26 cellular contexts compared by ENCODE assay signal in genomic region chr11:121070951-121071350, GRCh38. TPM values are rescaled to one million over a fixed set of nuclear protein-coding genes. Genes with fewer than 3 reads are reported as not detected.
A peak's percentile ranks its signal among the peaks of the same experiment; 100 is the strongest.
DNase-seq lines count a peak whose midpoint lies in the region; ATAC-seq, FAIRE-seq and TF ChIP-seq lines count a peak whose summit lies in the region.
"Had no signal": no experiment of that assay in that cellular context is flagged by ENCODE, and none has a peak within 500 bp of the region (broad histone marks: within the 10 kb centered on the region; RNA-seq: fewer than 3 reads in every experiment).

No MANE protein-coding gene starts in this region.

- H3K36me3 ChIP-seq in HepG2 (replicated peaks in 1 of 2; ENCODE audit: control insufficient read depth in 1 of 2, insufficient read depth in 2 of 2, low read length in 2 of 2) (0 out of 5 replicates have a peak, but pooled peaks cover 0 to 2% of the 10 kb centered on the region in 2 experiments), right lobe of liver (no peaks in the 10 kb centered on the region), mesenchymal stem cell (ENCODE audit: control insufficient read depth in 1 of 2, insufficient read depth in 2 of 2, low read depth in 1 of 2, low read length in 2 of 2) (peaks cover 6 to 77% of the 10 kb centered on the region in 2 experiments)
- H3K36me3 ChIP-seq: brain microvascular endothelial cell had no signal

- peak overlapping the region; percentile 67 for H3K27ac ChIP-seq in HepG2 (ENCODE audit: extremely low read length, insufficient read depth, low read length)
- no peak overlapping the region for H3K27ac ChIP-seq in right lobe of liver
- no peak overlapping the region for H3K27ac ChIP-seq in mesenchymal stem cell (ENCODE audit: low read length, poor library complexity, severe bottlenecking)
- H3K27ac ChIP-seq: A549, brain microvascular endothelial cell, foreskin keratinocyte, PC-9, tibial artery had no signal

- ATAC-seq in HepG2: no peak
- no peak for ATAC-seq in right lobe of liver
- no peak for ATAC-seq in HG02759 (IDR thresholded peaks at IDR 0.05; ENCODE audit: unreplicated experiment)
- ATAC-seq: A549; foreskin keratinocyte; heart right ventricle; stimulated activated naive CD8-positive, alpha-beta T cell treated with anti-CD3 and anti-CD28 coated beads, Interleukin-15, amount 100 ng/mL, for 72 hours had no signal

- FAIRE-seq in HepG2 (lab: Jason Lieb, UNC): no peak
- FAIRE-seq: A549 had no signal

- in situ Hi-C loops in HepG2 (cut with HindIII; ENCODE audit: extremely low pct_ligation_motif_present, low pct_unique_long_range_greater_than_20kb): no loop called here

- no peak for DNase-seq in HepG2 (ENCODE audit: low spot score)
- DNase-seq in right lobe of liver: no peak
- DNase-seq in mesenchymal stem cell: peak; percentile 10
- DNase-seq in activated CD4-positive, alpha-beta T cell treated with anti-CD3 and anti-CD28 coated beads for 1 hour: no peak
- DNase-seq in NCI-H510A (lab: John Stamatoyannopoulos, UW): no peak
- no peak for DNase-seq in stimulated activated CD4-positive, alpha-beta T cell treated with anti-CD3 and anti-CD28 coated beads, Interleukin-15, amount 100 ng/mL, for 24 hours
- DNase-seq: activated CD4-positive, alpha-beta T cell treated with anti-CD3 and anti-CD28 coated beads for 48 hours; activated CD8-positive, alpha-beta memory T cell treated with anti-CD3 and anti-CD28 coated beads for 24 hours; activated gamma-delta T cell; brain microvascular endothelial cell; CD8-positive, alpha-beta memory T cell; effector CD8-positive, alpha-beta T cell; foreskin keratinocyte; heart right ventricle; left cardiac atrium; NCI-H146; NCI-H524; NK-92 treated with Interleukin-12 subunit alpha and Interleukin-12 subunit beta, amount 100 ng/mL, for 24 hours; PC-9; Right ventricle myocardium superior; stimulated activated naive CD8-positive, alpha-beta T cell treated with anti-CD3 and anti-CD28 coated beads, Interleukin-15, amount 100 ng/mL, for 72 hours; T-helper 2 cell; tibial artery had no signal

- H3K27ac Mint-ChIP-seq in brain: peak overlapping the region in 4 of 5 experiments; percentile 17 to 84 (median 51)
- H3K27ac Mint-ChIP-seq: stimulated activated naive CD8-positive, alpha-beta T cell treated with anti-CD3 and anti-CD28 coated beads, Interleukin-15, amount 100 ng/mL, for 72 hours had no signal

- no peak overlapping the region for H3K4me2 ChIP-seq in HepG2 (ENCODE audit: low read depth, low read length)
- no peak overlapping the region for H3K4me2 ChIP-seq in mesenchymal stem cell (ENCODE audit: low read length, poor library complexity, severe bottlenecking)
- H3K4me2 ChIP-seq: A549, PC-9 had no signal

- TF ChIP-seq CTCF in HepG2 (CRISPR knock-in tag; IDR thresholded peaks at IDR 0.05) (no peak), right lobe of liver (IDR thresholded peaks at IDR 0.05) (no peak), brain (conservative IDR thresholded peaks at IDR 0.05) (no peak)

- H3K18ac ChIP-seq in mesenchymal stem cell (ENCODE audit: low read depth in 1 of 2, low read length in 2 of 2): no peak overlapping the region

- H3K4me1 Mint-ChIP-seq in brain: peaks cover 23% of the 10 kb centered on the region
- H3K4me1 Mint-ChIP-seq: CD8-positive, alpha-beta memory T cell had no signal

- peaks cover 0 to 5% (median 4%) of the 10 kb centered on the region in 5 experiments for H3K9me3 Mint-ChIP-seq in brain
- H3K9me3 Mint-ChIP-seq: stimulated activated naive CD8-positive, alpha-beta T cell treated with anti-CD3 and anti-CD28 coated beads, Interleukin-15, amount 100 ng/mL, for 72 hours had no signal

- H3K27me3 ChIP-seq in HepG2 (ENCODE audit: control insufficient read depth in 1 of 2, insufficient read depth in 2 of 2, low read length in 2 of 2) (no peaks in the 10 kb centered on the region), right lobe of liver (no peaks in the 10 kb centered on the region), mesenchymal stem cell (ENCODE audit: control insufficient read depth in 1 of 2, insufficient read depth in 1 of 2, low read length in 2 of 2) (no peaks in the 10 kb centered on the region)
- H3K27me3 ChIP-seq: brain microvascular endothelial cell, foreskin keratinocyte, heart right ventricle, tibial artery had no signal

- H2BK120ac ChIP-seq in mesenchymal stem cell (ENCODE audit: low read depth, low read length): no peak overlapping the region

- no peaks in the 10 kb centered on the region for H3K27me3 Mint-ChIP-seq in brain
- H3K27me3 Mint-ChIP-seq: CD8-positive, alpha-beta memory T cell; stimulated activated naive CD8-positive, alpha-beta T cell treated with anti-CD3 and anti-CD28 coated beads, Interleukin-15, amount 100 ng/mL, for 72 hours had no signal

- no peak overlapping the region for H4K8ac ChIP-seq in mesenchymal stem cell (ENCODE audit: low read length)

- CTCF ChIA-PET in HepG2 (lab: Yijun Ruan, JAX; ENCODE audit: low intra/inter-chr PET ratio, low total read pairs): no interaction called here

- no peak overlapping the region for H2BK12ac ChIP-seq in mesenchymal stem cell (ENCODE audit: low read length in 2 of 2)

- BruUV-seq in HepG2 (replicated peaks; lab: Mats Ljungman, UMichigan): no TSS peak

- no peak for TF ChIP-seq RAD21 in HepG2 (CRISPR knock-in tag; IDR thresholded peaks at IDR 0.05)

- no peak overlapping the region for H3K14ac ChIP-seq in mesenchymal stem cell (ENCODE audit: low read length in 2 of 2)

- POLR2A ChIA-PET in HepG2 (lab: Yijun Ruan, JAX): no interaction called here

- TF ChIP-seq POLR2A in HepG2 (IDR thresholded peaks at IDR 0.05; ENCODE audit: insufficient read depth in 1 of 2, low read depth in 2 of 2, low read length in 2 of 2) (no peak), right lobe of liver (IDR thresholded peaks at IDR 0.05) (no peak)

- peaks cover 72% of the 10 kb centered on the region for H3K36me3 Mint-ChIP-seq in brain

- H3K4me1 ChIP-seq in HepG2 (ENCODE audit: insufficient read depth, low read length) (peaks cover 60% of the 10 kb centered on the region), right lobe of liver (peaks cover 0 to 34% (median 10%) of the 10 kb centered on the region in 4 donors), mesenchymal stem cell (ENCODE audit: control insufficient read depth, insufficient read depth, low read depth, low read length) (no peaks in the 10 kb centered on the region)
- H3K4me1 ChIP-seq: foreskin keratinocyte had no signal

- H2AFZ ChIP-seq in HepG2 (ENCODE audit: low read length) (no peak overlapping the region), mesenchymal stem cell (ENCODE audit: low read depth, low read length) (no peak overlapping the region)
- H2AFZ ChIP-seq: PC-9 had no signal

- H3K9ac ChIP-seq in HepG2 (ENCODE audit: insufficient read depth, low read depth, low read length): no peak overlapping the region
- no peak overlapping the region for H3K9ac ChIP-seq in mesenchymal stem cell (ENCODE audit: low read length)

- no peak overlapping the region for H2BK5ac ChIP-seq in mesenchymal stem cell (ENCODE audit: low read depth, low read length, poor library complexity, severe bottlenecking)

- H3K4me3 Mint-ChIP-seq in brain: no peak overlapping the region
- H3K4me3 Mint-ChIP-seq: CD8-positive, alpha-beta memory T cell; stimulated activated naive CD8-positive, alpha-beta T cell treated with anti-CD3 and anti-CD28 coated beads, Interleukin-15, amount 100 ng/mL, for 72 hours had no signal

- no peaks in the 10 kb centered on the region for H3K79me1 ChIP-seq in mesenchymal stem cell (replicated peaks; ENCODE audit: low read length, poor library complexity, severe bottlenecking)

- 100% methylated on average over 1 of the region's 1 CpG for WGBS in HepG2 (ENCODE audit: low lambda C conversion rate)
- WGBS in right lobe of liver (ENCODE audit: insufficient coverage, low coverage, low lambda C conversion rate, missing lambda C conversion rate): 71% methylated on average over 1 of the region's 1 CpG
- WGBS in mesenchymal stem cell: 64% methylated on average over 1 of the region's 1 CpG

- H3K4ac ChIP-seq in mesenchymal stem cell (ENCODE audit: low read depth in 1 of 2, low read length in 2 of 2): no peak overlapping the region

- no peak overlapping the region for H3K4me3 ChIP-seq in HepG2 (replicated peaks in 1 of 3; ENCODE audit: insufficient read depth in 1 of 3, low read depth in 2 of 3, low read length in 3 of 3)
- H3K4me3 ChIP-seq in right lobe of liver: no peak overlapping the region
- no peak overlapping the region for H3K4me3 ChIP-seq in mesenchymal stem cell (ENCODE audit: insufficient read depth in 1 of 2, low read depth in 1 of 2, low read length in 2 of 2)
- H3K4me3 ChIP-seq: A549, heart right ventricle, PC-9, tibial artery had no signal

- H3K23ac ChIP-seq in mesenchymal stem cell (ENCODE audit: low read length in 2 of 2): no peak overlapping the region

- H4K20me1 ChIP-seq in HepG2 (ENCODE audit: insufficient read depth, low read length): no peaks in the 10 kb centered on the region

- no peaks in the 10 kb centered on the region for H3K9me3 ChIP-seq in HepG2 (ENCODE audit: low read length)
- H3K9me3 ChIP-seq in right lobe of liver: no peaks in the 10 kb centered on the region
- no peaks in the 10 kb centered on the region for H3K9me3 ChIP-seq in mesenchymal stem cell (ENCODE audit: control insufficient read depth, low read length)
- H3K9me3 ChIP-seq: A549, heart right ventricle, tibial artery had no signal

- TF ChIP-seq EP300 in HepG2 (IDR thresholded peaks at IDR 0.05; ENCODE audit: low read depth in 2 of 2, low read length in 2 of 2) (no peak), HepG2 (CRISPR knock-in tag; IDR thresholded peaks at IDR 0.05; ENCODE audit: borderline replicate concordance) (no peak)

- no peaks in the 10 kb centered on the region for H3K79me2 ChIP-seq in HepG2 (ENCODE audit: insufficient read depth, low read length)

- no peak overlapping the region for H2AK5ac ChIP-seq in mesenchymal stem cell (ENCODE audit: low read length, severe bottlenecking)

- intact Hi-C loops in HepG2 (cut with micrococcal nuclease; ENCODE audit: unreplicated experiment): loop anchor here (5.0 kb wide), 1 partner anchor 34 kb away; no protein-coding TSS in a partner anchor
- intact Hi-C loops in right lobe of liver (cut with DNase I): no loop called here

- no peak overlapping the region for H2BK15ac ChIP-seq in mesenchymal stem cell (ENCODE audit: low read depth, poor library complexity, severe bottlenecking)

- H4K91ac ChIP-seq in mesenchymal stem cell (ENCODE audit: low read length): no peak overlapping the region

RNA-seq across cellular contexts. Expression of gene TECTA, which starts 30.1 kb away (rescaled TPM):
- total RNA-seq in HepG2 (2016; rRNA removed; fragmentation: Illumina TruSeq; extraction: Trizol): 0.04 and 0.08 TPM in 2 replicates
- 0.09 TPM in 1 of 2 replicates, not detected in the other for total RNA-seq in HepG2 (2016; cell fraction: cytosol; rRNA removed; fragmentation: Illumina TruSeq; extraction: Trizol; ENCODE audit: low read depth)
- total RNA-seq in HepG2 (2016; cell fraction: insoluble cytoplasmic fraction; rRNA removed; fragmentation: Illumina TruSeq; extraction: Trizol): 0.03 and 0.04 TPM in 2 replicates
- total RNA-seq in HepG2 (2016; cell fraction: membrane; rRNA removed; fragmentation: Illumina TruSeq; extraction: Trizol): 0.03 TPM in 1 of 2 replicates, not detected in the other
- total RNA-seq in HepG2 (2016; cell fraction: nucleus; rRNA removed; fragmentation: Illumina TruSeq; extraction: Trizol): 0.16 TPM in 1 of 2 replicates, not detected in the other
- 0.17 and 0.27 TPM in 2 replicates for polyA plus RNA-seq in HepG2 (2011; rRNA removed)
- 0.05 and 0.21 TPM in 2 replicates for polyA plus RNA-seq in HepG2 (2011; cell fraction: cytosol; rRNA removed)
- 0.80 and 1.8 TPM in 2 replicates for polyA plus RNA-seq in HepG2 (2011; cell fraction: nucleus; rRNA removed)
- polyA plus RNA-seq in HepG2 (2012): 0.08 and 0.27 TPM in 2 replicates
- polyA plus RNA-seq in HepG2 (2016; cell fraction: cytosol; fragmentation: Illumina TruSeq; extraction: Trizol; ENCODE audit: low read depth): not detected in 2 replicates
- polyA plus RNA-seq in HepG2 (2016; cell fraction: insoluble cytoplasmic fraction; fragmentation: Illumina TruSeq; extraction: Trizol; ENCODE audit: low read depth): 0.11 and 0.14 TPM in 2 replicates
- polyA plus RNA-seq in HepG2 (2016; cell fraction: membrane; fragmentation: Illumina TruSeq; extraction: Trizol; ENCODE audit: low read depth): not detected in 2 replicates
- polyA plus RNA-seq in HepG2 (2016; cell fraction: nucleus; fragmentation: Illumina TruSeq; extraction: Trizol; ENCODE audit: insufficient read depth, low read depth): 0.25 and 0.27 TPM in 2 replicates
- 0.32 TPM in 1 of 2 replicates, not detected in the other for polyA minus RNA-seq in HepG2 (2011; rRNA and poly(A)+ RNA removed; ENCODE audit: low replicate concordance)
- 0.20 TPM in 1 of 2 replicates, not detected in the other for polyA minus RNA-seq in HepG2 (2011; cell fraction: cytosol; rRNA and poly(A)+ RNA removed)
- polyA minus RNA-seq in HepG2 (2011; cell fraction: nucleus; rRNA and poly(A)+ RNA removed): 0.37 and 0.64 TPM in 2 replicates
- 1 to 10 TPM in 1 of 6 experiments, under 1 TPM in 5; 0.24 to 1.2 (median 0.52) TPM for total RNA-seq in right lobe of liver
- polyA plus RNA-seq in brain (ENCODE audit: insufficient read depth, low read depth, low replicate concordance): 1.1 TPM
- 0.15 TPM for polyA plus RNA-seq in mesenchymal stem cell (2013, experiment 1 of 2)
- polyA plus RNA-seq in mesenchymal stem cell (2013, experiment 2 of 2): 0.16 TPM
- polyA plus RNA-seq: CD8-positive, alpha-beta memory T cell had no signal

RNA-seq across cellular contexts. Expression of gene TBCEL, which starts 47.0 kb away (rescaled TPM):
- 12.5 and 12.8 TPM in 2 replicates for total RNA-seq in HepG2 (2016; rRNA removed; fragmentation: Illumina TruSeq; extraction: Trizol)
- 33.1 and 42.8 TPM in 2 replicates for total RNA-seq in HepG2 (2016; cell fraction: cytosol; rRNA removed; fragmentation: Illumina TruSeq; extraction: Trizol; ENCODE audit: low read depth)
- total RNA-seq in HepG2 (2016; cell fraction: insoluble cytoplasmic fraction; rRNA removed; fragmentation: Illumina TruSeq; extraction: Trizol): 11.9 and 13.3 TPM in 2 replicates
- 26.5 and 32.1 TPM in 2 replicates for total RNA-seq in HepG2 (2016; cell fraction: membrane; rRNA removed; fragmentation: Illumina TruSeq; extraction: Trizol)
- total RNA-seq in HepG2 (2016; cell fraction: nucleus; rRNA removed; fragmentation: Illumina TruSeq; extraction: Trizol): 15.5 and 16.2 TPM in 2 replicates
- 5.3 and 6.1 TPM in 2 replicates for polyA plus RNA-seq in HepG2 (2011; rRNA removed)
- 2.4 and 3.4 TPM in 2 replicates for polyA plus RNA-seq in HepG2 (2011; cell fraction: cytosol; rRNA removed)
- 7.1 and 10.7 TPM in 2 replicates for polyA plus RNA-seq in HepG2 (2011; cell fraction: nucleus; rRNA removed)
- 4.4 and 5.6 TPM in 2 replicates for polyA plus RNA-seq in HepG2 (2012)
- 0.63 and 0.92 TPM in 2 replicates for polyA plus RNA-seq in HepG2 (2016; cell fraction: cytosol; fragmentation: Illumina TruSeq; extraction: Trizol; ENCODE audit: low read depth)
- 9.6 and 11.1 TPM in 2 replicates for polyA plus RNA-seq in HepG2 (2016; cell fraction: insoluble cytoplasmic fraction; fragmentation: Illumina TruSeq; extraction: Trizol; ENCODE audit: low read depth)
- polyA plus RNA-seq in HepG2 (2016; cell fraction: membrane; fragmentation: Illumina TruSeq; extraction: Trizol; ENCODE audit: low read depth): 3.2 and 4.1 TPM in 2 replicates
- 11.5 and 13.9 TPM in 2 replicates for polyA plus RNA-seq in HepG2 (2016; cell fraction: nucleus; fragmentation: Illumina TruSeq; extraction: Trizol; ENCODE audit: insufficient read depth, low read depth)
- 7.2 and 7.5 TPM in 2 replicates for polyA minus RNA-seq in HepG2 (2011; rRNA and poly(A)+ RNA removed; ENCODE audit: low replicate concordance)
- 9.1 and 12.5 TPM in 2 replicates for polyA minus RNA-seq in HepG2 (2011; cell fraction: cytosol; rRNA and poly(A)+ RNA removed)
- 48.6 and 49.1 TPM in 2 replicates for polyA minus RNA-seq in HepG2 (2011; cell fraction: nucleus; rRNA and poly(A)+ RNA removed)
- 10 to 100 TPM in 5 of 6 experiments, 1 to 10 TPM in 1; 9.6 to 37.9 (median 17.8) TPM for total RNA-seq in right lobe of liver
- polyA plus RNA-seq in brain (ENCODE audit: insufficient read depth, low read depth, low replicate concordance): 6.4 TPM
- polyA plus RNA-seq in mesenchymal stem cell (2013, experiment 1 of 2): 16.2 TPM
- 16.1 TPM for polyA plus RNA-seq in mesenchymal stem cell (2013, experiment 2 of 2)
